ENCODE assay signal across 11 cellular contexts in the genomic region with DNA sequence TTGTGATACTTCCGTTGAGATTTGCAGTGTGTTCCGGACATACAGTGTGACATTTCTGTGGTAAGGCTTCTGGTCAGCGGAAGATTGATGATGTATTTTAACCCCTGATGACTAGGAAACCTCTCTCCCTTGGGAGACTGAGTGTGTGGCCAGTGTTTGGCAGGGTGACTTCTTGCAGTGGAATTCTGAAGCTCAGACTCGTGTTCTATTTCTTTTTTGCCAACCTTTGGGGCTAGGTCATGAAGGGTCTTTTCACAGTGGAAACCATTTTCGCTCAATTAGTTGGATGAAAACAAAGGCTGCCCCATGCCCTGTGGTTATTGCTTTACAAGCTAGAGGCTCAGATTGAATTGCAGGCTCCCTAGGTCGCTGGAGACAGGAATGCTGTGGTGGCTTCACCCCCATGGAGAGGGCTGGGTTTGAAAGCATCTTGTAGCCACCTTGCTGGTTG.
DNase-seq lines count a peak whose midpoint lies in the region; FAIRE-seq and TF ChIP-seq lines count a peak whose summit lies in the region.
"Had no signal": no experiment of that assay in that cellular context is flagged by ENCODE, and none has a peak within 500 bp of the region (broad histone marks: within the 10 kb centered on the region; RNA-seq: fewer than 3 reads in every experiment).

No MANE protein-coding gene starts in this region.

- DNase-seq in H54 (ENCODE audit: insufficient read length, low spot score): peak; percentile 69
- peak; percentile 27 for DNase-seq in T1000 (lab: John Stamatoyannopoulos, UW)
- DNase-seq in glomerular visceral epithelial cell (ENCODE audit: extremely low spot score): peak; percentile 30
- peak; percentile 21 for DNase-seq in retina
- DNase-seq in dermis blood vessel endothelial cell: no peak
- no peak for DNase-seq in COLO829 (ENCODE audit: low spot score)
- no peak for DNase-seq in amygdala (lab: John Stamatoyannopoulos, UW)
- no peak for DNase-seq in middle frontal gyrus (ENCODE audit: extremely low spot score, low spot score)
- DNase-seq: CD4-positive, alpha-beta T cell; NCI-H2227 treated with DMSO at 0.1 percent for 48 hours had no signal

- TF ChIP-seq POLR2A in H54 (IDR thresholded peaks at IDR 0.05; ENCODE audit: low read depth, low read length): no peak

- FAIRE-seq in H54 (lab: Jason Lieb, UNC): peak; percentile 99
- FAIRE-seq: frontal cortex had no signal

Comparison
In these comparisons a context has a peak if more than half of its experiments do, and no peak if none do; other contexts are left out.
1. DNase-seq: peak in H54 (single experiment), T1000 (single experiment), glomerular visceral epithelial cell (single experiment) and retina (single experiment); none in dermis blood vessel endothelial cell (single experiment), COLO829 (single experiment), amygdala (0 of 56) and middle frontal gyrus (single experiment).